8 cellular contexts compared by ENCODE assay signal in genomic region chr5:142426676-142427364, GRCh38.
DNase-seq lines count a peak whose midpoint lies in the region; ATAC-seq and TF ChIP-seq lines count a peak whose summit lies in the region.

No MANE protein-coding gene starts in this region.

- H4K5ac ChIP-seq in IMR-90 (ENCODE audit: low read depth, low read length), result no peak overlapping the region

- H3K79me1 ChIP-seq in IMR-90 (ENCODE audit: low read depth in 1 of 2, low read length in 2 of 2), result peaks cover 0 to 7% of the 10 kb centered on the region in 2 experiments; a peak in 1 of 4 replicates

- H2AFZ ChIP-seq in IMR-90 (replicated peaks; ENCODE audit: low read length, poor library complexity), result no peak overlapping the region

- no peak overlapping the region for H3K4me3 Mint-ChIP-seq in endodermal cell

- H2AK9ac ChIP-seq in IMR-90 (replicated peaks; ENCODE audit: low read depth, low read length, poor library complexity), result no peak overlapping the region

- H2BK15ac ChIP-seq in IMR-90 (ENCODE audit: low read depth, low read length), result no peak overlapping the region

- POLR2A ChIA-PET in A673 (lab: Charles Lee; ENCODE audit: low non-redundant PET) (no interaction called here), IMR-90 (lab: Charles Lee; ENCODE audit: unreplicated experiment) (no interaction called here)

- no peak overlapping the region for H2AK5ac ChIP-seq in IMR-90 (ENCODE audit: low read depth, low read length)

- H3K36me3 Mint-ChIP-seq in endodermal cell (ENCODE audit: low read depth), result no peaks in the 10 kb centered on the region

- in situ Hi-C loops in IMR-90 (cut with MboI; ENCODE audit: low sequenced_read_pairs), result no loop called here

- H3K27me3 Mint-ChIP-seq in endodermal cell (ENCODE audit: insufficient read depth), result no peaks in the 10 kb centered on the region

- intact Hi-C loops in A673 (cut with micrococcal nuclease; ENCODE audit: unreplicated experiment) (loop anchor here (2.0 kb wide), 1 partner anchor 70 kb away; no protein-coding TSS in a partner anchor), IMR-90 (cut with micrococcal nuclease) (no loop called here)

- H3K4me3 ChIP-seq in A673 (ENCODE audit: low read depth, low read length, poor library complexity, severe bottlenecking) (no peak overlapping the region), IMR-90 (ENCODE audit: insufficient read depth, low read depth, low read length) (no peak overlapping the region), endodermal cell (ENCODE audit: low read length) (no peak overlapping the region), mesodermal cell (ENCODE audit: extremely low read depth, insufficient read depth, low read length, poor library complexity, severe bottlenecking) (no peak overlapping the region)

- peak overlapping the region; percentile 52 for H3K27ac Mint-ChIP-seq in endodermal cell

- DNase-seq in A673 (ENCODE audit: low spot score) (peak; percentile 93), IMR-90 (no peak), endodermal cell (peak; percentile 58), putamen (ENCODE audit: low spot score) (no peak), amygdala (lab: John Stamatoyannopoulos, UW) (no peak)

- no peak for TF ChIP-seq POLR2A in IMR-90 (IDR thresholded peaks at IDR 0.05; ENCODE audit: low read depth, low read length)

- TF ChIP-seq CTCF in A673 (conservative IDR thresholded peaks at IDR 0.05; ENCODE audit: low read depth, low read length) (no peak), IMR-90 (conservative IDR thresholded peaks at IDR 0.05; ENCODE audit: low read depth, low read length) (no peak), endodermal cell (conservative IDR thresholded peaks at IDR 0.05) (no peak)

- no peak overlapping the region for H3K4me2 ChIP-seq in IMR-90 (ENCODE audit: low read depth, low read length)

- no peaks in the 10 kb centered on the region for H4K20me1 ChIP-seq in IMR-90 (ENCODE audit: insufficient read depth, low read length)

- H3K9me3 ChIP-seq in A673 (ENCODE audit: low read depth, low read length, poor library complexity, severe bottlenecking) (no peaks in the 10 kb centered on the region), IMR-90 (ENCODE audit: control insufficient read depth, insufficient read depth, low read length) (no peaks in the 10 kb centered on the region), endodermal cell (ENCODE audit: control insufficient read depth, low read length) (no peaks in the 10 kb centered on the region), mesodermal cell (ENCODE audit: control insufficient read depth, low read length) (peaks cover 4% of the 10 kb centered on the region)

- H3K36me3 ChIP-seq in A673 (ENCODE audit: insufficient read depth, low read length, poor library complexity, severe bottlenecking) (no peaks in the 10 kb centered on the region), IMR-90 (ENCODE audit: control insufficient read depth, insufficient read depth, low read length) (no peaks in the 10 kb centered on the region), endodermal cell (ENCODE audit: control insufficient read depth, insufficient read depth, low read length) (no peaks in the 10 kb centered on the region), mesodermal cell (ENCODE audit: control insufficient read depth, insufficient read depth, low read length) (peaks cover 4% of the 10 kb centered on the region)

- H3K4ac ChIP-seq in IMR-90 (ENCODE audit: low read depth, low read length), result no peak overlapping the region

- no peak for ATAC-seq in IMR-90 (ENCODE audit: low read depth)
- ATAC-seq in activated CD4-positive, CD25-positive, alpha-beta regulatory T cell treated with anti-CD3 and anti-CD28 coated beads, Interleukin-2, amount 50 U/mL, for 24 hours, result no peak
- ATAC-seq in HG02642 (IDR thresholded peaks at IDR 0.05; ENCODE audit: poor library complexity, unreplicated experiment), result no peak

- no peak overlapping the region for H3K18ac ChIP-seq in IMR-90 (ENCODE audit: low read depth, low read length)

- no peak overlapping the region for H2BK20ac ChIP-seq in IMR-90 (ENCODE audit: low read depth, low read length)

- H3K4me1 ChIP-seq in A673 (ENCODE audit: insufficient read depth, low read length, poor library complexity, severe bottlenecking), result peaks cover 56% of the 10 kb centered on the region
- peaks cover 10% of the 10 kb centered on the region for H3K4me1 ChIP-seq in IMR-90 (ENCODE audit: control insufficient read depth, insufficient read depth, low read length)
- H3K4me1 ChIP-seq in endodermal cell (ENCODE audit: control insufficient read depth, insufficient read depth, low read length), result no peaks in the 10 kb centered on the region
- peaks cover 24% of the 10 kb centered on the region for H3K4me1 ChIP-seq in mesodermal cell (ENCODE audit: control insufficient read depth, insufficient read depth, low read length, poor library complexity, severe bottlenecking)

- H4K8ac ChIP-seq in IMR-90 (ENCODE audit: low read depth in 2 of 2, low read length in 2 of 2), result no peak overlapping the region; a peak in 1 of 4 replicates

- no peak overlapping the region for H3K23ac ChIP-seq in IMR-90 (ENCODE audit: low read depth, low read length)

- WGBS in IMR-90 (ENCODE audit: extremely low coverage in 2 of 2, insufficient read length in 1 of 2), 2 experiments, result 40% methylated on average over 1 of the region's 14 CpGs; no CpG with 5 or more reads in 1 of the 2 experiments
- 57 to 76% methylated on average over 9 to 14 of the region's 14 CpGs for WGBS in endodermal cell (ENCODE audit: insufficient coverage in 1 of 2, insufficient read length in 1 of 2), 2 experiments
- WGBS in mesodermal cell (ENCODE audit: insufficient coverage in 2 of 2), 2 experiments, result 60 to 71% methylated on average over 9 to 12 of the region's 14 CpGs

- H3K14ac ChIP-seq in IMR-90 (replicated peaks; ENCODE audit: low read depth, low read length), result peak overlapping the region; percentile 20; the same call in 1 of the 2 replicates

- H3K4me1 Mint-ChIP-seq in endodermal cell, result peaks cover 18% of the 10 kb centered on the region

- H3K9ac ChIP-seq in IMR-90 (ENCODE audit: low read depth, low read length) (no peak overlapping the region), endodermal cell (ENCODE audit: extremely low read depth, low read length, poor library complexity, severe bottlenecking) (no peak overlapping the region)

- H3K9me3 Mint-ChIP-seq in endodermal cell, result no peaks in the 10 kb centered on the region

- H3K27ac ChIP-seq in A673 (ENCODE audit: low read depth, low read length, poor library complexity, severe bottlenecking), result peak overlapping the region; percentile 79
- no peak overlapping the region for H3K27ac ChIP-seq in IMR-90 (ENCODE audit: insufficient read depth, low read length)
- no peak overlapping the region for H3K27ac ChIP-seq in endodermal cell (ENCODE audit: low read depth, low read length)
- H3K27ac ChIP-seq in mesodermal cell (ENCODE audit: low read depth, low read length, severe bottlenecking), result peak overlapping the region; percentile 60

- H3K9me1 ChIP-seq in IMR-90 (ENCODE audit: insufficient read depth, low read length), result peaks cover 6% of the 10 kb centered on the region; the same call in 1 of the 2 replicates

- no peak for TF ChIP-seq RAD21 in IMR-90 (IDR thresholded peaks at IDR 0.05; ENCODE audit: low read length)

- H3K56ac ChIP-seq in IMR-90 (ENCODE audit: extremely low read depth, insufficient read depth, low read length), result no peak overlapping the region

- H2BK5ac ChIP-seq in IMR-90 (ENCODE audit: low read depth, low read length, poor library complexity, severe bottlenecking), result no peak overlapping the region

- peak overlapping the region; percentile 4; the same call in 1 of the 2 replicates for H2BK120ac ChIP-seq in IMR-90 (ENCODE audit: low read depth, low read length)

- dilution Hi-C loops in IMR-90 (cut with HindIII; ENCODE audit: low sequenced_read_pairs, unreplicated experiment), result no loop called here

- BruUV-seq in A673 (replicated peaks; lab: Mats Ljungman, UMichigan), result no TSS peak
- BruUV-seq in IMR-90 (replicated peaks; lab: Mats Ljungman, UMichigan), result no TSS peak

- H3K27me3 ChIP-seq in A673 (replicated peaks; ENCODE audit: insufficient read depth, low read depth, low read length, poor library complexity), result no peaks in the 10 kb centered on the region
- no peaks in the 10 kb centered on the region for H3K27me3 ChIP-seq in IMR-90 (ENCODE audit: control insufficient read depth, insufficient read depth, low read length)
- no peaks in the 10 kb centered on the region for H3K27me3 ChIP-seq in endodermal cell (ENCODE audit: control insufficient read depth, insufficient read depth, low read length, poor library complexity, severe bottlenecking)

- no peak overlapping the region for H4K91ac ChIP-seq in IMR-90 (ENCODE audit: insufficient read depth, low read depth, low read length)

- CTCF ChIA-PET in A673 (lab: Charles Lee) (interaction anchor here (1.0 kb wide), 1 partner anchor 109 kb away, joined by 7 read pairs; no protein-coding TSS in a partner anchor), IMR-90 (lab: Yijun Ruan, JAX) (no interaction called here)

TF ChIP-seq in IMR-90, 13 proteins besides CTCF, POLR2A, EP300 and RAD21 (continues in another document):
- TF ChIP-seq CHD1 (IDR thresholded peaks at IDR 0.05; ENCODE audit: low read depth, low read length), result no peak
- TF ChIP-seq MAFK (IDR thresholded peaks at IDR 0.05; ENCODE audit: low read depth, low read length), result no peak
- no peak for TF ChIP-seq ELK1 (IDR thresholded peaks at IDR 0.05; ENCODE audit: borderline replicate concordance, low read depth, low read length)
- TF ChIP-seq RCOR1 (IDR thresholded peaks at IDR 0.05; ENCODE audit: insufficient replicate concordance, low read length), result no peak
- TF ChIP-seq USF2 (IDR thresholded peaks at IDR 0.05; ENCODE audit: low read depth, low read length), result no peak
- TF ChIP-seq MAZ (IDR thresholded peaks at IDR 0.05; ENCODE audit: borderline replicate concordance, low read depth, low read length), result no peak
- no peak for TF ChIP-seq CEBPB (IDR thresholded peaks at IDR 0.05; ENCODE audit: low read depth, low read length)
- TF ChIP-seq BHLHE40 (IDR thresholded peaks at IDR 0.05; ENCODE audit: low read depth, low read length), result no peak

Comparison
In these comparisons a context has a peak if more than half of its experiments do, and no peak if none do; other contexts are left out.
1. DNase-seq: peak in A673 (single experiment) and endodermal cell (single experiment); none in IMR-90 (single experiment), putamen (single experiment) and amygdala (0 of 56).
2. H3K27ac ChIP-seq: peak in A673 (single experiment) and mesodermal cell (single experiment); none in IMR-90 (single experiment) and endodermal cell (single experiment).